7 cellular contexts compared by ENCODE assay signal in the genomic region with DNA sequence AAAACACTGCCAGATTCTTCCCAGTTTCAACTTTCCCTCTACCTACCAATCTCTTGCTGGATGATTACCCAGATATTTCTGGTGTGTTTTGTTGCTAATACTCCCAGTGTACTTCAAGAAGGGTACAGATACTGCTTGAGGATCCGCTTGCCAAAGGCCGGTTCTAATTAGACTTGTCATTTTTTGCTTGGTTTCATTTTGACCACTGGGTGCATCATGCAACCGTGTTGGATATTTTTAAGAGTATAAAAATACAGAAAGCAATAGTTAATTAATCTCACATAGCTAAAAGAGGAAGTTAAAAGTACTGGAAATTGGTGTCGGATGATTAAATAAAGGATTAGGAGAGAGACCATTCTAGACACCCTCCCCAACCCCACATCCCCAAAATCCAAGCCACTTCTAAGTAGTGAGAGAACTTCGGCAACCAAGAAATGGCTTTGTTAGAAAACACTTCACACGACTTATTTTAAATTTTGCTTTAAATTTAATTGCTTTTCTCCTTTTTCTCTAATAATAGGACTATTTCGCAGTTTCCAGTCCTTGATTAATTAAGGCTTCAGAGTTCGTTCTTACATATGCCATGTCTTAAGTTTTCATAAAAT. TPM values are rescaled to one million over a fixed set of nuclear protein-coding genes. Genes with fewer than 3 reads are reported as not detected.
DNase-seq lines count a peak whose midpoint lies in the region; ATAC-seq, FAIRE-seq and TF ChIP-seq lines count a peak whose summit lies in the region.

No MANE protein-coding gene starts in this region.

- peak overlapping the region; percentile 84 for H3K4me2 ChIP-seq in keratinocyte (ENCODE audit: control insufficient read depth, extremely low read depth, insufficient read depth, low read depth, low read length)

- H3K4me3 ChIP-seq in HUES64 (ENCODE audit: low read length) (peak overlapping the region; percentile 69), keratinocyte (ENCODE audit: control insufficient read depth in 2 of 3, extremely low read depth in 1 of 3, insufficient read depth in 2 of 3, low read depth in 1 of 3, low read length in 3 of 3) (peak overlapping the region; percentile 62 to 95 (median 74)), testis (peak overlapping the region; percentile 74 to 78)

- H3K27me3 Mint-ChIP-seq in activated T-helper 2 cell treated with anti-CD3 and anti-CD28 coated beads, Interferon-gamma antibody, Interleukin-2, Interleukin-4, amounts not matched to agents 10 μg/mL and 5 μg/mL and 100 μg/mL, durations not matched to agents 14 hours and 24 hours and 36 hours (ENCODE audit: low read depth), result peaks cover 13% of the 10 kb centered on the region

- peak; percentile 38 for DNase-seq in DMS114 treated with DMSO at 0.1 percent for 48 hours (lab: John Stamatoyannopoulos, UW; ENCODE audit: unreplicated experiment)
- no peak for DNase-seq in activated T-helper 2 cell treated with anti-CD3 and anti-CD28 coated beads, Interferon-gamma antibody, Interleukin-2, Interleukin-4, amounts not matched to agents 10 μg/mL and 5 μg/mL and 100 μg/mL, durations not matched to agents 14 hours and 24 hours and 36 hours (ENCODE audit: low spot score)
- no peak for DNase-seq in keratinocyte (ENCODE audit: low read depth, low spot score)
- DNase-seq in testis, result no peak
- DNase-seq in mucosa of gallbladder (ENCODE audit: low spot score), result no peak
- no peak for DNase-seq in sciatic nerve (ENCODE audit: low spot score)

- peaks cover 4% of the 10 kb centered on the region for H3K79me2 ChIP-seq in keratinocyte (ENCODE audit: control insufficient read depth, insufficient read depth, low read length)

- no peaks in the 10 kb centered on the region for H3K9me3 ChIP-seq in HUES64 (ENCODE audit: insufficient read depth, low read depth, low read length)
- H3K9me3 ChIP-seq in keratinocyte (ENCODE audit: control insufficient read depth, low read depth, low read length), result no peaks in the 10 kb centered on the region
- H3K9me3 ChIP-seq in testis, result no peaks in the 10 kb centered on the region

- H3K4me1 ChIP-seq in HUES64 (ENCODE audit: insufficient read depth, low read length) (peaks cover 8% of the 10 kb centered on the region; the same call in 1 of the 2 replicates), keratinocyte (ENCODE audit: control insufficient read depth, extremely low read depth, insufficient read depth, low read length) (peaks cover 10% of the 10 kb centered on the region), testis (no peaks in the 10 kb centered on the region)

- TF ChIP-seq CTCF in keratinocyte (optimal IDR thresholded peaks at IDR 0.05 in 1 of 3, IDR thresholded peaks at IDR 0.05 in 1 of 3, conservative IDR thresholded peaks at IDR 0.05 in 1 of 3; ENCODE audit: extremely low read depth in 1 of 3, insufficient read depth in 2 of 3, low read length in 3 of 3) (no peak), testis (IDR thresholded peaks at IDR 0.05) (no peak)

- FAIRE-seq in keratinocyte (lab: Jason Lieb, UNC), result no peak

- WGBS in HUES64, result 44% methylated on average over 6 of the region's 8 CpGs
- 14 to 15% methylated on average over 8 of the region's 8 CpGs for WGBS in testis, 2 donors

- H3K9me3 Mint-ChIP-seq in activated T-helper 2 cell treated with anti-CD3 and anti-CD28 coated beads, Interferon-gamma antibody, Interleukin-2, Interleukin-4, amounts not matched to agents 10 μg/mL and 5 μg/mL and 100 μg/mL, durations not matched to agents 14 hours and 24 hours and 36 hours, result no peaks in the 10 kb centered on the region

- peaks cover 23% of the 10 kb centered on the region for H3K4me1 Mint-ChIP-seq in activated T-helper 2 cell treated with anti-CD3 and anti-CD28 coated beads, Interferon-gamma antibody, Interleukin-2, Interleukin-4, amounts not matched to agents 10 μg/mL and 5 μg/mL and 100 μg/mL, durations not matched to agents 14 hours and 24 hours and 36 hours (ENCODE audit: low read depth)

- peak overlapping the region; percentile 83 for H3K27ac Mint-ChIP-seq in activated T-helper 2 cell treated with anti-CD3 and anti-CD28 coated beads, Interferon-gamma antibody, Interleukin-2, Interleukin-4, amounts not matched to agents 10 μg/mL and 5 μg/mL and 100 μg/mL, durations not matched to agents 14 hours and 24 hours and 36 hours

- H3K36me3 ChIP-seq in HUES64 (ENCODE audit: insufficient read depth, low read length) (no peaks in the 10 kb centered on the region), keratinocyte (ENCODE audit: control insufficient read depth in 2 of 2, extremely low read depth in 1 of 2, insufficient read depth in 2 of 2, low read length in 2 of 2) (no peaks in the 10 kb centered on the region), testis (ENCODE audit: low read depth, missing control alignments) (no peaks in the 10 kb centered on the region)

- H2AFZ ChIP-seq in keratinocyte (ENCODE audit: control insufficient read depth, low read length), result peak overlapping the region; percentile 68

- TF ChIP-seq POLR2A in testis (IDR thresholded peaks at IDR 0.05), result no peak

- intact Hi-C loops in activated T-helper 2 cell treated with anti-CD3 and anti-CD28 coated beads, Interferon-gamma antibody, Interleukin-2, Interleukin-4, amounts not matched to agents 10 μg/mL and 5 μg/mL and 100 μg/mL, durations not matched to agents 14 hours and 24 hours and 36 hours (cut with micrococcal nuclease), result loop anchor here (1.0 to 10.0 kb wide), 4 partner anchors 7 to 547 kb away; a partner anchor contains a TSS
- intact Hi-C loops in testis (cut with DNase I; ENCODE audit: low total_unique reads) (no loop called here), sciatic nerve (cut with DNase I) (no loop called here)

- H3K9me1 ChIP-seq in keratinocyte (ENCODE audit: control insufficient read depth, extremely low read depth, insufficient read depth, low read length), result no peaks in the 10 kb centered on the region

- ATAC-seq in sciatic nerve, result no peak

- H3K36me3 Mint-ChIP-seq in activated T-helper 2 cell treated with anti-CD3 and anti-CD28 coated beads, Interferon-gamma antibody, Interleukin-2, Interleukin-4, amounts not matched to agents 10 μg/mL and 5 μg/mL and 100 μg/mL, durations not matched to agents 14 hours and 24 hours and 36 hours (ENCODE audit: low read depth), result peaks cover 16% of the 10 kb centered on the region

- dilution Hi-C loops in keratinocyte (cut with MboI; ENCODE audit: extremely low pct_ligation_motif_present, low sequenced_read_pairs), result no loop called here

- H4K20me1 ChIP-seq in keratinocyte (ENCODE audit: control insufficient read depth, extremely low read depth, insufficient read depth, low read length), result no peaks in the 10 kb centered on the region

- H3K27ac ChIP-seq in HUES64 (ENCODE audit: low read depth, low read length) (no peak overlapping the region), keratinocyte (ENCODE audit: control insufficient read depth, insufficient read depth, low read length) (no peak overlapping the region), testis (peak overlapping the region; percentile 85 to 97)

- H3K9ac ChIP-seq in HUES64 (ENCODE audit: low read depth, low read length) (no peak overlapping the region), keratinocyte (ENCODE audit: control insufficient read depth, extremely low read depth, insufficient read depth, low read length) (peak overlapping the region; percentile 77)

- peak overlapping the region; percentile 95 for H3K4me3 Mint-ChIP-seq in activated T-helper 2 cell treated with anti-CD3 and anti-CD28 coated beads, Interferon-gamma antibody, Interleukin-2, Interleukin-4, amounts not matched to agents 10 μg/mL and 5 μg/mL and 100 μg/mL, durations not matched to agents 14 hours and 24 hours and 36 hours (ENCODE audit: low read depth)

- peaks cover 98% of the 10 kb centered on the region for H3K27me3 ChIP-seq in HUES64 (ENCODE audit: insufficient read depth, low read length)
- H3K27me3 ChIP-seq in keratinocyte (ENCODE audit: control insufficient read depth, extremely low read depth, insufficient read depth, low read length), result no peaks in the 10 kb centered on the region
- H3K27me3 ChIP-seq in testis, result no peaks in the 10 kb centered on the region

RNA-seq across cellular contexts. Expression of a gene that starts 2.5 kb away (rescaled TPM):
- not detected for polyA plus RNA-seq in HUES64 (2013, experiment 1 of 2)
- 0.32 TPM for polyA plus RNA-seq in HUES64 (2013, experiment 2 of 2)
- total RNA-seq in activated T-helper 2 cell treated with anti-CD3 and anti-CD28 coated beads, Interferon-gamma antibody, Interleukin-2, Interleukin-4, amounts not matched to agents 10 μg/mL and 5 μg/mL and 100 μg/mL, durations not matched to agents 14 hours and 24 hours and 36 hours, result 14.5 and 15.1 TPM in 2 replicates
- 0.31 to 1.9 TPM (median 1.3 TPM) in 3 replicates for polyA plus RNA-seq in keratinocyte
- polyA plus RNA-seq in keratinocyte (2011; ENCODE audit: low read depth), result 0.22 TPM
- 0.39 and 0.49 TPM in 2 replicates for polyA plus RNA-seq in keratinocyte (2011; cell fraction: cytosol; rRNA removed)
- polyA plus RNA-seq in keratinocyte (2011; cell fraction: nucleus; rRNA removed), result 0.24 and 0.32 TPM in 2 replicates
- polyA plus RNA-seq in keratinocyte (2012; ENCODE audit: low replicate concordance), result 0.56 and 1.7 TPM in 2 replicates
- 0.49 to 1.2 TPM in 2 of 3 replicates, not detected in the other for polyA minus RNA-seq in keratinocyte
- polyA minus RNA-seq in keratinocyte (2011; cell fraction: cytosol; rRNA and poly(A)+ RNA removed), result 2.1 TPM
- 0.31 and 0.32 TPM in 2 replicates for polyA minus RNA-seq in keratinocyte (2011; cell fraction: nucleus; rRNA and poly(A)+ RNA removed)
- total RNA-seq in testis, result 1 to 10 TPM; 7.4 to 9.5 TPM
- polyA plus RNA-seq in testis (ENCODE audit: insufficient read depth, low read depth, low replicate concordance), result 8.8 TPM
- 9.0 TPM for total RNA-seq in mucosa of gallbladder
- 17.2 TPM for total RNA-seq in sciatic nerve

RNA-seq across cellular contexts. Expression of a gene that starts 7.5 kb away (rescaled TPM):
- polyA plus RNA-seq in HUES64 (2013, experiment 1 of 2), result 57.9 TPM
- 62.6 TPM for polyA plus RNA-seq in HUES64 (2013, experiment 2 of 2)
- 59.7 and 65.3 TPM in 2 replicates for total RNA-seq in activated T-helper 2 cell treated with anti-CD3 and anti-CD28 coated beads, Interferon-gamma antibody, Interleukin-2, Interleukin-4, amounts not matched to agents 10 μg/mL and 5 μg/mL and 100 μg/mL, durations not matched to agents 14 hours and 24 hours and 36 hours
- polyA plus RNA-seq in keratinocyte (18.6 to 33.1 TPM (median 21.1 TPM) in 3 replicates), testis (ENCODE audit: insufficient read depth, low read depth, low replicate concordance) (236 TPM)
- 45.0 TPM for polyA plus RNA-seq in keratinocyte (2011; ENCODE audit: low read depth)
- 23.1 and 33.9 TPM in 2 replicates for polyA plus RNA-seq in keratinocyte (2011; cell fraction: cytosol; rRNA removed)
- 16.0 and 18.3 TPM in 2 replicates for polyA plus RNA-seq in keratinocyte (2011; cell fraction: nucleus; rRNA removed)
- polyA plus RNA-seq in keratinocyte (2012; ENCODE audit: low replicate concordance), result 37.6 and 45.9 TPM in 2 replicates
- 5.6 to 62.2 TPM (median 23.3 TPM) in 3 replicates for polyA minus RNA-seq in keratinocyte
- 12.7 TPM for polyA minus RNA-seq in keratinocyte (2011; cell fraction: cytosol; rRNA and poly(A)+ RNA removed)
- polyA minus RNA-seq in keratinocyte (2011; cell fraction: nucleus; rRNA and poly(A)+ RNA removed), result 16.0 and 44.8 TPM in 2 replicates
- total RNA-seq in testis (10 to 100 TPM; 46.5 to 61.6 TPM), mucosa of gallbladder (40.5 TPM), sciatic nerve (54.7 TPM)

Comparison
In these comparisons a context has a peak if more than half of its experiments do, and no peak if none do; other contexts are left out.
1. H3K27ac ChIP-seq: peak in testis (2 of 2); none in HUES64 (single experiment) and keratinocyte (single experiment).
2. Peak in every context shown above with its lines, with median percentiles within 50 percentile points of each other: H3K4me3 ChIP-seq.